ENCODE assay signal across 8 cellular contexts in the genomic region with DNA sequence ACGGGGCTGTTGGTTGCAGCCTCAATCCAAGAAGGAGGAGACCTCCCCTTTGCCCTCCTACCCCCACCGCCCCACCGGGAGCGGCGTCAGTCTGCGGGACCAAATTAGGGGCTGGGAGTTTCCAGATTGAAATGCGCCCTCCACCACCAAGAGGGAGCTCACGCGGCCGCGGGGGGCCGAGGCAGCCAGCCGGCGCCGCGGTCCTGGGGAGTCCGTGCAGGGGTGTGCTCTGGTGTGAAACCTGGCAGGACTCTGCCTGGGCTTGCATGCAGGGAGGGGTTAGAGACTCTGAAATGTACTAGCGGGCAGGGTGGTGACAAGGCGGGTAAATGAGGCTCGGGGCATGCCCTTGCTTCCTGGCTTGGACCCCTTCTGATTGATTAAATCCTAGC. TPM values are rescaled to one million over a fixed set of nuclear protein-coding genes. Genes with fewer than 3 reads are reported as not detected.
DNase-seq lines count a peak whose midpoint lies in the region; ATAC-seq and TF ChIP-seq lines count a peak whose summit lies in the region.

No MANE protein-coding gene starts in this region.

- H3K9me3 Mint-ChIP-seq in endodermal cell = peaks cover 6% of the 10 kb centered on the region

- H4K8ac ChIP-seq in mesenchymal stem cell (ENCODE audit: low read length) = peak overlapping the region; percentile 63

- peak overlapping the region; percentile 23 for H3K27ac Mint-ChIP-seq in endodermal cell

- WGBS in endodermal cell (ENCODE audit: insufficient coverage in 1 of 2, insufficient read length in 1 of 2), 2 experiments = 3 to 12% methylated on average over 3 to 20 of the region's 20 CpGs
- 2% methylated on average over 19 of the region's 20 CpGs for WGBS in mesenchymal stem cell
- WGBS in urinary bladder = 2% methylated on average over 20 of the region's 20 CpGs

- no peak overlapping the region for H3K14ac ChIP-seq in mesenchymal stem cell (ENCODE audit: low read length in 2 of 2)

- peak overlapping the region; percentile 63 for H3K4me3 Mint-ChIP-seq in endodermal cell

- TF ChIP-seq CTCF in endodermal cell (conservative IDR thresholded peaks at IDR 0.05) = peak; percentile 37

- ATAC-seq in GM19351 (IDR thresholded peaks at IDR 0.05; ENCODE audit: unreplicated experiment) = no peak

- DNase-seq in NCI-H146 (lab: John Stamatoyannopoulos, UW) (peak; percentile 23), NCI-H146 treated with DMSO at 0.1 percent for 48 hours (lab: John Stamatoyannopoulos, UW; ENCODE audit: unreplicated experiment) (no peak), endodermal cell (no peak), mesenchymal stem cell (peak; percentile 43), head of caudate nucleus (no peak), NCI-H1105 (lab: John Stamatoyannopoulos, UW) (no peak)

- H3K27me3 Mint-ChIP-seq in endodermal cell (ENCODE audit: insufficient read depth) = peaks cover 60% of the 10 kb centered on the region

- H2BK5ac ChIP-seq in mesenchymal stem cell (ENCODE audit: low read depth, low read length, poor library complexity, severe bottlenecking) = peak overlapping the region; percentile 96

- H3K18ac ChIP-seq in mesenchymal stem cell (ENCODE audit: low read depth in 1 of 2, low read length in 2 of 2) = peak overlapping the region; percentile 55 to 81

- H3K36me3 Mint-ChIP-seq in endodermal cell (ENCODE audit: low read depth) = peaks cover 14% of the 10 kb centered on the region

- H3K4ac ChIP-seq in mesenchymal stem cell (ENCODE audit: low read depth in 1 of 2, low read length in 2 of 2) = peak overlapping the region in 1 of 2 experiments; percentile 68

- H2BK12ac ChIP-seq in mesenchymal stem cell (ENCODE audit: low read length in 2 of 2) = peak overlapping the region in 1 of 2 experiments; percentile 29

- peak overlapping the region in 1 of 2 experiments; percentile 97 for H3K23ac ChIP-seq in mesenchymal stem cell (ENCODE audit: low read length in 2 of 2)

- peaks cover 4% of the 10 kb centered on the region for H3K4me1 Mint-ChIP-seq in endodermal cell

- no peak overlapping the region for H2AK5ac ChIP-seq in mesenchymal stem cell (ENCODE audit: low read length, severe bottlenecking)

- intact Hi-C loops in head of caudate nucleus (cut with DNase I) = no loop called here

- peak overlapping the region; percentile 77 for H3K27ac ChIP-seq in endodermal cell (ENCODE audit: low read depth, low read length)
- H3K27ac ChIP-seq in mesenchymal stem cell (ENCODE audit: low read length, poor library complexity, severe bottlenecking) = peak overlapping the region; percentile 73
- H3K27ac ChIP-seq in urinary bladder (ENCODE audit: low read depth) = no peak overlapping the region

- H3K27me3 ChIP-seq in endodermal cell (ENCODE audit: control insufficient read depth, insufficient read depth, low read length, poor library complexity, severe bottlenecking) = peaks cover 10% of the 10 kb centered on the region
- H3K27me3 ChIP-seq in mesenchymal stem cell (ENCODE audit: control insufficient read depth in 1 of 2, insufficient read depth in 1 of 2, low read length in 2 of 2) = peaks cover 0 to 7% of the 10 kb centered on the region in 2 experiments

- peak overlapping the region; percentile 70 for H3K4me3 ChIP-seq in endodermal cell (ENCODE audit: low read length)
- H3K4me3 ChIP-seq in mesenchymal stem cell (ENCODE audit: insufficient read depth in 1 of 2, low read depth in 1 of 2, low read length in 2 of 2) = peak overlapping the region; percentile 81 to 84
- H3K4me3 ChIP-seq in urinary bladder (ENCODE audit: low read depth, low read length) = peak overlapping the region; percentile 62

- no peaks in the 10 kb centered on the region for H3K79me1 ChIP-seq in mesenchymal stem cell (replicated peaks; ENCODE audit: low read length, poor library complexity, severe bottlenecking)

- H3K36me3 ChIP-seq in endodermal cell (ENCODE audit: control insufficient read depth, insufficient read depth, low read length) (no peaks in the 10 kb centered on the region), mesenchymal stem cell (ENCODE audit: control insufficient read depth in 1 of 2, insufficient read depth in 2 of 2, low read depth in 1 of 2, low read length in 2 of 2) (no peaks in the 10 kb centered on the region), urinary bladder (ENCODE audit: insufficient read depth) (no peaks in the 10 kb centered on the region)

- H4K91ac ChIP-seq in mesenchymal stem cell (ENCODE audit: low read length) = no peak overlapping the region

- H2AFZ ChIP-seq in mesenchymal stem cell (ENCODE audit: low read depth, low read length) = peak overlapping the region; percentile 89

- H3K9ac ChIP-seq in endodermal cell (ENCODE audit: extremely low read depth, low read length, poor library complexity, severe bottlenecking) (peak overlapping the region; percentile 18), mesenchymal stem cell (ENCODE audit: low read length) (peak overlapping the region; percentile 80)

- H2BK120ac ChIP-seq in mesenchymal stem cell (ENCODE audit: low read depth, low read length) = no peak overlapping the region

- H3K9me3 ChIP-seq in endodermal cell (ENCODE audit: control insufficient read depth, low read length) (no peaks in the 10 kb centered on the region), mesenchymal stem cell (ENCODE audit: control insufficient read depth, low read length) (peaks cover 7% of the 10 kb centered on the region)

- peak overlapping the region; percentile 92 for H3K4me2 ChIP-seq in mesenchymal stem cell (ENCODE audit: low read length, poor library complexity, severe bottlenecking)

- H2BK15ac ChIP-seq in mesenchymal stem cell (ENCODE audit: low read depth, poor library complexity, severe bottlenecking) = no peak overlapping the region

- H3K4me1 ChIP-seq in endodermal cell (ENCODE audit: control insufficient read depth, insufficient read depth, low read length) (no peaks in the 10 kb centered on the region), mesenchymal stem cell (ENCODE audit: control insufficient read depth, insufficient read depth, low read depth, low read length) (peaks cover 9% of the 10 kb centered on the region), urinary bladder (ENCODE audit: insufficient read depth) (no peaks in the 10 kb centered on the region)

RNA-seq across cellular contexts. Expression of gene FBN2, which starts 1.0 kb away (rescaled TPM):
- total RNA-seq in endodermal cell (100 to 1,000 TPM; 131 to 212 TPM), urinary bladder (138 TPM)
- polyA plus RNA-seq in endodermal cell (2013, experiment 1 of 2) = 58.7 TPM
- 61.4 TPM for polyA plus RNA-seq in endodermal cell (2013, experiment 2 of 2)
- 32.9 TPM for polyA plus RNA-seq in mesenchymal stem cell (2013, experiment 1 of 2)
- 29.4 TPM for polyA plus RNA-seq in mesenchymal stem cell (2013, experiment 2 of 2)
- 0.62 TPM for polyA plus RNA-seq in urinary bladder

Comparison
In these comparisons a context has a peak if more than half of its experiments do, and no peak if none do; other contexts are left out.
1. DNase-seq: peak in NCI-H146 (single experiment) and mesenchymal stem cell (single experiment); none in NCI-H146 treated with DMSO at 0.1 percent for 48 hours (single experiment), endodermal cell (single experiment), head of caudate nucleus (0 of 42) and NCI-H1105 (single experiment).
2. Peak in every context shown above with its lines, with median percentiles within 50 percentile points of each other: H3K4me3 ChIP-seq.